28 cellular contexts compared by ENCODE assay signal in the genomic region with DNA sequence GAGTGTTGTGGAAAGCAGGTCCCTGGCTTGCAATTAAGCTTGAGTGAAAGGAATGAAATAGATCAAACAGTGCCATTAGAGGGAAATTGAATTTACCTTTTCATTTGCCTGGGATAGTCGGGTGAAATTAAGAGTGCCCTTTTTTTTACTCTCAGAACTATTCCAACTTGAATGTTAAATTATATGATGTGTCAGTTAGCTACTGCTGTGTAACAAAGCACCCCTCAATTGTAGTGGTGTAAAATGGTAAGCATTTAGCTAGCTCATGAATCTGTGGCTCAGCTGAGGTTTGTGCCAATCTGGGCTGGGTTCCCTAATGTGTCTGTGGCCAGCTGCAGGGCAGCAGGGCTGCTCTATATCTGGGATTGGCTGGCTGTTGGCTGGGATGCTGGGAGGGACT.
"Had no signal": no experiment of that assay in that cellular context is flagged by ENCODE, and none has a peak within 500 bp of the region (broad histone marks: within the 10 kb centered on the region; RNA-seq: fewer than 3 reads in every experiment).

No MANE protein-coding gene starts in this region.

- H3K9me3 ChIP-seq: colonic mucosa, esophagus squamous epithelium, gastrocnemius medialis had no signal

- H3K36me3 ChIP-seq: colonic mucosa, esophagus muscularis mucosa, esophagus squamous epithelium, gastrocnemius medialis, gastroesophageal sphincter, heart left ventricle, heart right ventricle had no signal

- DNase-seq: colonic mucosa; cortex of kidney; dermis blood vessel endothelial cell; dorsolateral prefrontal cortex; effector CD4-positive, alpha-beta T cell; effector CD8-positive, alpha-beta T cell; effector memory CD4-positive, alpha-beta T cell; effector memory CD8-positive, alpha-beta T cell; endodermal cell; erythroblast; esophagus squamous epithelium; foreskin fibroblast; foreskin keratinocyte; foreskin melanocyte; gastrocnemius medialis; glutamatergic neuron; head of caudate nucleus; heart left ventricle; heart right ventricle had no signal

- H3K4me3 ChIP-seq: colonic mucosa, coronary artery, dorsolateral prefrontal cortex, esophagus muscularis mucosa, esophagus squamous epithelium, gastrocnemius medialis, gastroesophageal sphincter, heart left ventricle, heart right ventricle had no signal

- H3K27ac ChIP-seq: colonic mucosa, coronary artery, dorsolateral prefrontal cortex, epithelial cell of prostate, esophagus muscularis mucosa, esophagus squamous epithelium, foreskin keratinocyte, gastrocnemius medialis, gastroesophageal sphincter, heart left ventricle, heart right ventricle had no signal

- ATAC-seq: effector memory CD8-positive, alpha-beta T cell; esophagus mucosa; foreskin keratinocyte; gastrocnemius medialis; gastroesophageal sphincter; heart left ventricle; heart right ventricle had no signal

- H3K4me1 ChIP-seq: colonic mucosa, esophagus squamous epithelium, foreskin keratinocyte, gastrocnemius medialis, heart left ventricle, heart right ventricle had no signal

- FAIRE-seq: colon, endometrium, endothelial cell of umbilical vein, frontal cortex had no signal
